ENCODE assay signal across 20 cellular contexts in genomic region chr9:120186276-120186675, GRCh38.
DNase-seq lines count a peak whose midpoint lies in the region; ATAC-seq and TF ChIP-seq lines count a peak whose summit lies in the region.
"Had no signal": no experiment of that assay in that cellular context is flagged by ENCODE, and none has a peak within 500 bp of the region (broad histone marks: within the 10 kb centered on the region; RNA-seq: fewer than 3 reads in every experiment).

No MANE protein-coding gene starts in this region.

- H3K4me1 ChIP-seq in uterus: no peaks in the 10 kb centered on the region
- no peaks in the 10 kb centered on the region for H3K4me1 ChIP-seq in CD8-positive, alpha-beta T cell (ENCODE audit: insufficient read depth, low read length)
- H3K4me1 ChIP-seq: SJSA1 had no signal

- no peaks in the 10 kb centered on the region for H3K27me3 ChIP-seq in uterus
- H3K27me3 ChIP-seq in CD8-positive, alpha-beta T cell (ENCODE audit: insufficient read depth, low read length): no peaks in the 10 kb centered on the region
- H3K27me3 ChIP-seq: SJSA1 had no signal

- CTCF ChIA-PET in CD8-positive, alpha-beta T cell (lab: Charles Lee): no interaction called here

- TF ChIP-seq POLR2A in uterus (IDR thresholded peaks at IDR 0.05): no peak

- no peaks in the 10 kb centered on the region for H3K9me3 Mint-ChIP-seq in CD8-positive, alpha-beta T cell

- H3K4me3 ChIP-seq in coronary artery (no peak overlapping the region), uterus (no peak overlapping the region)
- H3K4me3 ChIP-seq in CD8-positive, alpha-beta T cell (ENCODE audit: low read depth, low read length): no peak overlapping the region
- H3K4me3 ChIP-seq: GM12878, GM23338, PC-9, SJSA1 had no signal

- no peaks in the 10 kb centered on the region for H3K36me3 Mint-ChIP-seq in CD8-positive, alpha-beta T cell

- no peaks in the 10 kb centered on the region for H3K4me1 Mint-ChIP-seq in CD8-positive, alpha-beta T cell (ENCODE audit: low read depth)
- H3K4me1 Mint-ChIP-seq: GM23338 had no signal

- no peak for ATAC-seq in HG03442 (IDR thresholded peaks at IDR 0.05; ENCODE audit: unreplicated experiment)
- ATAC-seq in CD8-positive, alpha-beta T cell: no peak
- ATAC-seq: GM12878, GM23338, Right ventricle myocardium inferior had no signal

- no peak overlapping the region for H3K4me3 Mint-ChIP-seq in CD8-positive, alpha-beta T cell
- H3K4me3 Mint-ChIP-seq: GM23338, H9 had no signal

- no peaks in the 10 kb centered on the region for H3K36me3 ChIP-seq in uterus
- no peaks in the 10 kb centered on the region for H3K36me3 ChIP-seq in CD8-positive, alpha-beta T cell (ENCODE audit: insufficient read depth, low read length)
- H3K36me3 ChIP-seq: SJSA1 had no signal

- no peak overlapping the region for H3K27ac Mint-ChIP-seq in CD8-positive, alpha-beta T cell
- H3K27ac Mint-ChIP-seq: GM23338, H9 had no signal

- POLR2A ChIA-PET in CD8-positive, alpha-beta T cell (lab: Charles Lee): no interaction called here

- DNase-seq in ELF-1 (ENCODE audit: low read depth, low spot score): peak; percentile 10
- DNase-seq in NCI-H2029 (lab: John Stamatoyannopoulos, UW): peak; percentile 25
- peak; percentile 95 for DNase-seq in NCI-H69 (lab: John Stamatoyannopoulos, UW)
- DNase-seq in coronary artery (ENCODE audit: low spot score): peak; percentile 26
- no peak for DNase-seq in uterus
- no peak for DNase-seq in CD8-positive, alpha-beta T cell
- DNase-seq: H9; IMR-90; KG1; MM.1S; NCI-H1417 treated with DMSO at 0.1 percent for 48 hours; NCI-H1694 treated with DMSO at 0.1 percent for 48 hours; NCI-H526 treated with DMSO at 0.1 percent for 48 hours; NK-92 treated with Interleukin-12 subunit alpha and Interleukin-12 subunit beta, amount 100 ng/mL, for 24 hours; PC-9 had no signal

- TF ChIP-seq CTCF in coronary artery (IDR thresholded peaks at IDR 0.05): no peak
- TF ChIP-seq CTCF in uterus (IDR thresholded peaks at IDR 0.05): no peak
- no peak for TF ChIP-seq CTCF in CD8-positive, alpha-beta T cell (IDR thresholded peaks at IDR 0.05)

- H3K27me3 Mint-ChIP-seq in CD8-positive, alpha-beta T cell (ENCODE audit: low read depth): peaks cover 2% of the 10 kb centered on the region

- no peaks in the 10 kb centered on the region for H3K9me3 ChIP-seq in uterus
- no peaks in the 10 kb centered on the region for H3K9me3 ChIP-seq in CD8-positive, alpha-beta T cell (ENCODE audit: low read length)
- H3K9me3 ChIP-seq: SJSA1 had no signal

- H3K27ac ChIP-seq in coronary artery: no peak overlapping the region
- no peak overlapping the region for H3K27ac ChIP-seq in uterus
- no peak overlapping the region for H3K27ac ChIP-seq in CD8-positive, alpha-beta T cell (ENCODE audit: low read depth, low read length)
- H3K27ac ChIP-seq: PC-9, SJSA1 had no signal

- intact Hi-C loops in uterus (cut with DNase I; ENCODE audit: low total_unique reads): no loop called here
- intact Hi-C loops in CD8-positive, alpha-beta T cell (cut with DNase I, micrococcal nuclease): loop anchor here in 1 of 2 experiments (10.0 kb wide), 1 partner anchor 61 kb away; no protein-coding TSS in a partner anchor

Comparison
In these comparisons a context has a peak if more than half of its experiments do, and no peak if none do; other contexts are left out.
1. DNase-seq: peak in ELF-1 (single experiment), NCI-H2029 (single experiment), NCI-H69 (single experiment) and coronary artery (single experiment); none in uterus (0 of 2) and CD8-positive, alpha-beta T cell (0 of 7).